In the genomic region with DNA sequence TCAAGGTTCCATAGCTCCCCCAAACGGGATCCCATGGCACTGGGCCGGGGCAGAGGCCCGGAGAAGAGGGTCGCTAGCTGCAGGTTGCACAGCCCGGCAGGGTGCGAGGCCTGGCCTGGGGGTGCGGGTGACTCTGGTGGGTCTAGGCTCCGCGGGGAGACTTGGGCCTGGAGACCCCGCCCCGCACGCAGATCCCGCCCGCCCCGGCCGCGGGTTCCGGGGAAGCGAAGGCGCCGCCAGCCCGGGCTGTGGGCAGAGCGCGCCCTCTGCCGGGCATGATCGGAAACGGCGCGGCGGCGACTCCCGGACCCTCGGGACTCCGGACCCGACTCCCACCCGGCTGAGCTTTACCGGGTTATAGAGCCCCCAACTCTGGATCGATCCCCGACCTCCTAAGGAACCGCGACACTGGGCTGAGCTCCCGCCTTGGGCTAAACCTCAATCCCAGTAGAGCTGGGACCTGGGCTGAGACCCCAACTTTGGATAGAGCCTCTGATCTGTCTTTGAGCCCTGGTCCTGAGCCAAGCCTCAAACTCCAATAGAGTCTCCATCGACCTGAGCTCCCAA, we compare ENCODE assay signal across 1 cellular context.
TF ChIP-seq lines count a peak whose summit lies in the region.

No MANE protein-coding gene starts in this region.

TF ChIP-seq in HEK293, 187 proteins besides CTCF, POLR2A, EP300 and RAD21 (continued from another document and continues in another):
- no peak for TF ChIP-seq ZNF394 (tag by site-specific recombination; IDR thresholded peaks at IDR 0.05; ENCODE audit: borderline replicate concordance)
- TF ChIP-seq, protein P1, sequence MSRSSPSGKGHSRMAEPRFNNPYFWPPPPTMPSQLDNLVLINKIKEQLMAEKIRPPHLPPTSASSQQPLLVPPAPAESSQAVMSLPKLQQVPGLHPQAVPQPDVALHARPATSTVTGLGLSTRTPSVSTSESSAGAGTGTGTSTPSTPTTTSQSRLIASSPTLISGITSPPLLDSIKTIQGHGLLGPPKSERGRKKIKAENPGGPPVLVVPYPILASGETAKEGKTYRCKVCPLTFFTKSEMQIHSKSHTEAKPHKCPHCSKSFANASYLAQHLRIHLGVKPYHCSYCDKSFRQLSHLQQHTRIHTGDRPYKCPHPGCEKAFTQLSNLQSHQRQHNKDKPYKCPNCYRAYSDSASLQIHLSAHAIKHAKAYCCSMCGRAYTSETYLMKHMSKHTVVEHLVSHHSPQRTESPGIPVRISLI (tag by site-specific recombination; IDR thresholded peaks at IDR 0.05): no peak
- no peak for TF ChIP-seq RBAK (tag by site-specific recombination; IDR thresholded peaks at IDR 0.05)
- no peak for TF ChIP-seq ZNF626 (tag by site-specific recombination; IDR thresholded peaks at IDR 0.05)
- TF ChIP-seq, protein P2, sequence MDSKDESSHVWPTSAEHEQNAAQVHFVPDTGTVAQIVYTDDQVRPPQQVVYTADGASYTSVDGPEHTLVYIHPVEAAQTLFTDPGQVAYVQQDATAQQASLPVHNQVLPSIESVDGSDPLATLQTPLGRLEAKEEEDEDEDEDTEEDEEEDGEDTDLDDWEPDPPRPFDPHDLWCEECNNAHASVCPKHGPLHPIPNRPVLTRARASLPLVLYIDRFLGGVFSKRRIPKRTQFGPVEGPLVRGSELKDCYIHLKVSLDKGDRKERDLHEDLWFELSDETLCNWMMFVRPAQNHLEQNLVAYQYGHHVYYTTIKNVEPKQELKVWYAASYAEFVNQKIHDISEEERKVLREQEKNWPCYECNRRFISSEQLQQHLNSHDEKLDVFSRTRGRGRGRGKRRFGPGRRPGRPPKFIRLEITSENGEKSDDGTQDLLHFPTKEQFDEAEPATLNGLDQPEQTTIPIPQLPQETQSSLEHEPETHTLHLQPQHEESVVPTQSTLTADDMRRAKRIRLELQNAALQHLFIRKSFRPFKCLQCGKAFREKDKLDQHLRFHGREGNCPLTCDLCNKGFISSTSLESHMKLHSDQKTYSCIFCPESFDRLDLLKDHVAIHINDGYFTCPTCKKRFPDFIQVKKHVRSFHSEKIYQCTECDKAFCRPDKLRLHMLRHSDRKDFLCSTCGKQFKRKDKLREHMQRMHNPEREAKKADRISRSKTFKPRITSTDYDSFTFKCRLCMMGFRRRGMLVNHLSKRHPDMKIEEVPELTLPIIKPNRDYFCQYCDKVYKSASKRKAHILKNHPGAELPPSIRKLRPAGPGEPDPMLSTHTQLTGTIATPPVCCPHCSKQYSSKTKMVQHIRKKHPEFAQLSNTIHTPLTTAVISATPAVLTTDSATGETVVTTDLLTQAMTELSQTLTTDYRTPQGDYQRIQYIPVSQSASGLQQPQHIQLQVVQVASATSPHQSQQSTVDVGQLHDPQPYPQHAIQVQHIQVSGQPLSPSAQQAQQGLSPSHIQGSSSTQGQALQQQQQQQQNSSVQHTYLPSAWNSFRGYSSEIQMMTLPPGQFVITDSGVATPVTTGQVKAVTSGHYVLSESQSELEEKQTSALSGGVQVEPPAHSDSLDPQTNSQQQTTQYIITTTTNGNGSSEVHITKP (tag by site-specific recombination; IDR thresholded peaks at IDR 0.05): no peak
- TF ChIP-seq, protein P3, sequence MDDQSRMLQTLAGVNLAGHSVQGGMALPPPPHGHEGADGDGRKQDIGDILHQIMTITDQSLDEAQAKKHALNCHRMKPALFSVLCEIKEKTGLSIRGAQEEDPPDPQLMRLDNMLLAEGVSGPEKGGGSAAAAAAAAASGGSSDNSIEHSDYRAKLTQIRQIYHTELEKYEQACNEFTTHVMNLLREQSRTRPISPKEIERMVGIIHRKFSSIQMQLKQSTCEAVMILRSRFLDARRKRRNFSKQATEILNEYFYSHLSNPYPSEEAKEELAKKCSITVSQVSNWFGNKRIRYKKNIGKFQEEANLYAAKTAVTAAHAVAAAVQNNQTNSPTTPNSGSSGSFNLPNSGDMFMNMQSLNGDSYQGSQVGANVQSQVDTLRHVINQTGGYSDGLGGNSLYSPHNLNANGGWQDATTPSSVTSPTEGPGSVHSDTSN (CRISPR knock-in tag; IDR thresholded peaks at IDR 0.05): no peak
- no peak for TF ChIP-seq HOXD13 (CRISPR knock-in tag; IDR thresholded peaks at IDR 0.05; ENCODE audit: borderline replicate concordance)
- no peak for TF ChIP-seq ZNF624 (tag by site-specific recombination; IDR thresholded peaks at IDR 0.05)
- no peak for TF ChIP-seq SCRT1 (tag by site-specific recombination; IDR thresholded peaks at IDR 0.05; ENCODE audit: borderline replicate concordance)
- TF ChIP-seq, protein P4, sequence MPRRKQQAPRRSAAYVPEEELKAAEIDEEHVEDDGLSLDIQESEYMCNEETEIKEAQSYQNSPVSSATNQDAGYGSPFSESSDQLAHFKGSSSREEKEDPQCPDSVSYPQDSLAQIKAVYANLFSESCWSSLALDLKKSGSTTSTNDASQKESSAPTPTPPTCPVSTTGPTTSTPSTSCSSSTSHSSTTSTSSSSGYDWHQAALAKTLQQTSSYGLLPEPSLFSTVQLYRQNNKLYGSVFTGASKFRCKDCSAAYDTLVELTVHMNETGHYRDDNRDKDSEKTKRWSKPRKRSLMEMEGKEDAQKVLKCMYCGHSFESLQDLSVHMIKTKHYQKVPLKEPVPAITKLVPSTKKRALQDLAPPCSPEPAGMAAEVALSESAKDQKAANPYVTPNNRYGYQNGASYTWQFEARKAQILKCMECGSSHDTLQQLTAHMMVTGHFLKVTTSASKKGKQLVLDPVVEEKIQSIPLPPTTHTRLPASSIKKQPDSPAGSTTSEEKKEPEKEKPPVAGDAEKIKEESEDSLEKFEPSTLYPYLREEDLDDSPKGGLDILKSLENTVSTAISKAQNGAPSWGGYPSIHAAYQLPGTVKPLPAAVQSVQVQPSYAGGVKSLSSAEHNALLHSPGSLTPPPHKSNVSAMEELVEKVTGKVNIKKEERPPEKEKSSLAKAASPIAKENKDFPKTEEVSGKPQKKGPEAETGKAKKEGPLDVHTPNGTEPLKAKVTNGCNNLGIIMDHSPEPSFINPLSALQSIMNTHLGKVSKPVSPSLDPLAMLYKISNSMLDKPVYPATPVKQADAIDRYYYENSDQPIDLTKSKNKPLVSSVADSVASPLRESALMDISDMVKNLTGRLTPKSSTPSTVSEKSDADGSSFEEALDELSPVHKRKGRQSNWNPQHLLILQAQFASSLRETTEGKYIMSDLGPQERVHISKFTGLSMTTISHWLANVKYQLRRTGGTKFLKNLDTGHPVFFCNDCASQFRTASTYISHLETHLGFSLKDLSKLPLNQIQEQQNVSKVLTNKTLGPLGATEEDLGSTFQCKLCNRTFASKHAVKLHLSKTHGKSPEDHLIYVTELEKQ (tag by site-specific recombination; IDR thresholded peaks at IDR 0.05; ENCODE audit: borderline replicate concordance): no peak
- no peak for TF ChIP-seq ZSCAN30 (tag by site-specific recombination; IDR thresholded peaks at IDR 0.05)
- no peak for TF ChIP-seq ZNF175 (tag by site-specific recombination; IDR thresholded peaks at IDR 0.05)
- no peak for TF ChIP-seq ZNF23 (tag by site-specific recombination; IDR thresholded peaks at IDR 0.05; ENCODE audit: borderline replicate concordance)
- no peak for TF ChIP-seq ZNF544 (tag by site-specific recombination; IDR thresholded peaks at IDR 0.05)
- peak; percentile 72; the same call in 1 of the 2 replicates for TF ChIP-seq ZNF600 (tag by site-specific recombination; IDR thresholded peaks at IDR 0.05)
- no peak for TF ChIP-seq ZNF658 (tag by site-specific recombination; IDR thresholded peaks at IDR 0.05)
- TF ChIP-seq ZFP41 (tag by site-specific recombination; IDR thresholded peaks at IDR 0.05; ENCODE audit: borderline replicate concordance): no peak
- TF ChIP-seq, protein P5, sequence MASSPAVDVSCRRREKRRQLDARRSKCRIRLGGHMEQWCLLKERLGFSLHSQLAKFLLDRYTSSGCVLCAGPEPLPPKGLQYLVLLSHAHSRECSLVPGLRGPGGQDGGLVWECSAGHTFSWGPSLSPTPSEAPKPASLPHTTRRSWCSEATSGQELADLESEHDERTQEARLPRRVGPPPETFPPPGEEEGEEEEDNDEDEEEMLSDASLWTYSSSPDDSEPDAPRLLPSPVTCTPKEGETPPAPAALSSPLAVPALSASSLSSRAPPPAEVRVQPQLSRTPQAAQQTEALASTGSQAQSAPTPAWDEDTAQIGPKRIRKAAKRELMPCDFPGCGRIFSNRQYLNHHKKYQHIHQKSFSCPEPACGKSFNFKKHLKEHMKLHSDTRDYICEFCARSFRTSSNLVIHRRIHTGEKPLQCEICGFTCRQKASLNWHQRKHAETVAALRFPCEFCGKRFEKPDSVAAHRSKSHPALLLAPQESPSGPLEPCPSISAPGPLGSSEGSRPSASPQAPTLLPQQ (tag by site-specific recombination; IDR thresholded peaks at IDR 0.05): 0 out of 2 replicates have a peak, but pooled peaks have one; percentile 23
- no peak for TF ChIP-seq ZNF155 (tag by site-specific recombination; IDR thresholded peaks at IDR 0.05)
- TF ChIP-seq, protein P6, sequence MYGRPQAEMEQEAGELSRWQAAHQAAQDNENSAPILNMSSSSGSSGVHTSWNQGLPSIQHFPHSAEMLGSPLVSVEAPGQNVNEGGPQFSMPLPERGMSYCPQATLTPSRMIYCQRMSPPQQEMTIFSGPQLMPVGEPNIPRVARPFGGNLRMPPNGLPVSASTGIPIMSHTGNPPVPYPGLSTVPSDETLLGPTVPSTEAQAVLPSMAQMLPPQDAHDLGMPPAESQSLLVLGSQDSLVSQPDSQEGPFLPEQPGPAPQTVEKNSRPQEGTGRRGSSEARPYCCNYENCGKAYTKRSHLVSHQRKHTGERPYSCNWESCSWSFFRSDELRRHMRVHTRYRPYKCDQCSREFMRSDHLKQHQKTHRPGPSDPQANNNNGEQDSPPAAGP (tag by site-specific recombination; IDR thresholded peaks at IDR 0.05): 0 out of 2 replicates have a peak, but pooled peaks have one; percentile 39
- no peak for TF ChIP-seq ZNF621 (tag by site-specific recombination; IDR thresholded peaks at IDR 0.05)
- TF ChIP-seq, protein P7, sequence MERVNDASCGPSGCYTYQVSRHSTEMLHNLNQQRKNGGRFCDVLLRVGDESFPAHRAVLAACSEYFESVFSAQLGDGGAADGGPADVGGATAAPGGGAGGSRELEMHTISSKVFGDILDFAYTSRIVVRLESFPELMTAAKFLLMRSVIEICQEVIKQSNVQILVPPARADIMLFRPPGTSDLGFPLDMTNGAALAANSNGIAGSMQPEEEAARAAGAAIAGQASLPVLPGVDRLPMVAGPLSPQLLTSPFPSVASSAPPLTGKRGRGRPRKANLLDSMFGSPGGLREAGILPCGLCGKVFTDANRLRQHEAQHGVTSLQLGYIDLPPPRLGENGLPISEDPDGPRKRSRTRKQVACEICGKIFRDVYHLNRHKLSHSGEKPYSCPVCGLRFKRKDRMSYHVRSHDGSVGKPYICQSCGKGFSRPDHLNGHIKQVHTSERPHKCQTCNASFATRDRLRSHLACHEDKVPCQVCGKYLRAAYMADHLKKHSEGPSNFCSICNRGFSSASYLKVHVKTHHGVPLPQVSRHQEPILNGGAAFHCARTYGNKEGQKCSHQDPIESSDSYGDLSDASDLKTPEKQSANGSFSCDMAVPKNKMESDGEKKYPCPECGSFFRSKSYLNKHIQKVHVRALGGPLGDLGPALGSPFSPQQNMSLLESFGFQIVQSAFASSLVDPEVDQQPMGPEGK (tag by site-specific recombination; IDR thresholded peaks at IDR 0.05): peak; percentile 49
- TF ChIP-seq ZNF629 (tag by site-specific recombination; IDR thresholded peaks at IDR 0.05): no peak
- no peak for TF ChIP-seq YY1 (tag by site-specific recombination; IDR thresholded peaks at IDR 0.05)
- TF ChIP-seq ZNF426 (tag by site-specific recombination; IDR thresholded peaks at IDR 0.05): no peak
- TF ChIP-seq ZNF274 (IDR thresholded peaks at IDR 0.05; ENCODE audit: low read length): no peak
- TF ChIP-seq ZNF274 (tag by site-specific recombination; IDR thresholded peaks at IDR 0.05; ENCODE audit: borderline replicate concordance): no peak
- no peak for TF ChIP-seq TCF7L2 (IDR thresholded peaks at IDR 0.05; ENCODE audit: borderline replicate concordance, low read depth, low read length)
- no peak for TF ChIP-seq MEIS1 (CRISPR knock-in tag; IDR thresholded peaks at IDR 0.05; ENCODE audit: borderline replicate concordance)
- TF ChIP-seq ZNF585B (tag by site-specific recombination; IDR thresholded peaks at IDR 0.05): no peak
- TF ChIP-seq ZNF311 (tag by site-specific recombination; IDR thresholded peaks at IDR 0.05; ENCODE audit: borderline replicate concordance): no peak
- no peak for TF ChIP-seq ZNF292 (tag by site-specific recombination; IDR thresholded peaks at IDR 0.05; ENCODE audit: borderline replicate concordance, low read depth)
- no peak for TF ChIP-seq ZNF521 (tag by site-specific recombination; IDR thresholded peaks at IDR 0.05)
- TF ChIP-seq OSR2 (tag by site-specific recombination; IDR thresholded peaks at IDR 0.05): no peak
- no peak for TF ChIP-seq ZNF777 (tag by site-specific recombination; IDR thresholded peaks at IDR 0.05; ENCODE audit: borderline replicate concordance)
- TF ChIP-seq ZSCAN16 (tag by site-specific recombination; IDR thresholded peaks at IDR 0.05): no peak
- TF ChIP-seq ZEB2 (tag by site-specific recombination; IDR thresholded peaks at IDR 0.05): peak; percentile 53; the same call in 1 of the 2 replicates
- TF ChIP-seq, protein P8, sequence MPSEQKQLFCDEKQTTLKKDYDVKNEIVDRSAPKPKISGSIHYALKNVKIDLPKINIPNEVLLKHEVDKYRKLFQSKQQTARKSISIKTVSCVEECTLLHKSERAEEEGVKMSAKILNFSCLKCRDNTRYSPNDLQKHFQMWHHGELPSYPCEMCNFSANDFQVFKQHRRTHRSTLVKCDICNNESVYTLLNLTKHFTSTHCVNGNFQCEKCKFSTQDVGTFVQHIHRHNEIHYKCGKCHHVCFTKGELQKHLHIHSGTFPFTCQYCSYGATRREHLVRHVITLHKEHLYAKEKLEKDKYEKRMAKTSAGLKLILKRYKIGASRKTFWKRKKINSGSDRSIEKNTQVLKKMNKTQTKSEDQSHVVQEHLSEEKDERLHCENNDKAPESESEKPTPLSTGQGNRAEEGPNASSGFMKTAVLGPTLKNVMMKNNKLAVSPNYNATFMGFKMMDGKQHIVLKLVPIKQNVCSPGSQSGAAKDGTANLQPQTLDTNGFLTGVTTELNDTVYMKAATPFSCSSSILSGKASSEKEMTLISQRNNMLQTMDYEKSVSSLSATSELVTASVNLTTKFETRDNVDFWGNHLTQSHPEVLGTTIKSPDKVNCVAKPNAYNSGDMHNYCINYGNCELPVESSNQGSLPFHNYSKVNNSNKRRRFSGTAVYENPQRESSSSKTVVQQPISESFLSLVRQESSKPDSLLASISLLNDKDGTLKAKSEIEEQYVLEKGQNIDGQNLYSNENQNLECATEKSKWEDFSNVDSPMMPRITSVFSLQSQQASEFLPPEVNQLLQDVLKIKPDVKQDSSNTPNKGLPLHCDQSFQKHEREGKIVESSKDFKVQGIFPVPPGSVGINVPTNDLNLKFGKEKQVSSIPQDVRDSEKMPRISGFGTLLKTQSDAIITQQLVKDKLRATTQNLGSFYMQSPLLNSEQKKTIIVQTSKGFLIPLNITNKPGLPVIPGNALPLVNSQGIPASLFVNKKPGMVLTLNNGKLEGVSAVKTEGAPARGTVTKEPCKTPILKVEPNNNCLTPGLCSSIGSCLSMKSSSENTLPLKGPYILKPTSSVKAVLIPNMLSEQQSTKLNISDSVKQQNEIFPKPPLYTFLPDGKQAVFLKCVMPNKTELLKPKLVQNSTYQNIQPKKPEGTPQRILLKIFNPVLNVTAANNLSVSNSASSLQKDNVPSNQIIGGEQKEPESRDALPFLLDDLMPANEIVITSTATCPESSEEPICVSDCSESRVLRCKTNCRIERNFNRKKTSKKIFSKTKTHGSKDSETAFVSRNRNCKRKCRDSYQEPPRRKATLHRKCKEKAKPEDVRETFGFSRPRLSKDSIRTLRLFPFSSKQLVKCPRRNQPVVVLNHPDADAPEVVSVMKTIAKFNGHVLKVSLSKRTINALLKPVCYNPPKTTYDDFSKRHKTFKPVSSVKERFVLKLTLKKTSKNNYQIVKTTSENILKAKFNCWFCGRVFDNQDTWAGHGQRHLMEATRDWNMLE (tag by site-specific recombination; conservative IDR thresholded peaks at IDR 0.05; ENCODE audit: low read depth): no peak
- TF ChIP-seq ZNF747 (tag by site-specific recombination; IDR thresholded peaks at IDR 0.05): no peak
- no peak for TF ChIP-seq ZNF404 (tag by site-specific recombination; IDR thresholded peaks at IDR 0.05)
- TF ChIP-seq ZSCAN23 (tag by site-specific recombination; IDR thresholded peaks at IDR 0.05): no peak
